Comparison of ENCODE assay signal across 1 cellular context in the genomic region with DNA sequence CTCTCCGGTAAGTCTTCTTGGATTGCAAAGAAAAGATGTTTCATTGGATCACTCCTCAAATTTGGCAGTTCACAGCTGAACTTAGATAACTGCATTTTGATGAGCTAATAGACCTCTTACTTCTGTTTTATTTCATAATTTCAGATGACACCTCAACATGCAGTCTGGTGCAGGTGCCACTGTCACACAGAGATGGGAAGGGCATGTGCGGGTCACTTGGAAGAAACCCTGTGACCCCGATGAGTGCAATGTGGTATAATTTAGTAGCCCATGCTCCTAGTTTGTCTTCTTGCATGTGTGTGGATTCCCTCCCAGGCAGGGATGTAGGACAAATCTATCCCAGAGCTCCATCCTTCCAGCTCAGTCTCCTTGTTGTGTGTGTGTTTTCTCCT.
TF ChIP-seq lines count a peak whose summit lies in the region.

No MANE protein-coding gene starts in this region.

TF ChIP-seq in GM12878, 131 proteins besides CTCF, POLR2A, EP300 and RAD21 (continued from another document and continues in another):
- TF ChIP-seq, protein P1, sequence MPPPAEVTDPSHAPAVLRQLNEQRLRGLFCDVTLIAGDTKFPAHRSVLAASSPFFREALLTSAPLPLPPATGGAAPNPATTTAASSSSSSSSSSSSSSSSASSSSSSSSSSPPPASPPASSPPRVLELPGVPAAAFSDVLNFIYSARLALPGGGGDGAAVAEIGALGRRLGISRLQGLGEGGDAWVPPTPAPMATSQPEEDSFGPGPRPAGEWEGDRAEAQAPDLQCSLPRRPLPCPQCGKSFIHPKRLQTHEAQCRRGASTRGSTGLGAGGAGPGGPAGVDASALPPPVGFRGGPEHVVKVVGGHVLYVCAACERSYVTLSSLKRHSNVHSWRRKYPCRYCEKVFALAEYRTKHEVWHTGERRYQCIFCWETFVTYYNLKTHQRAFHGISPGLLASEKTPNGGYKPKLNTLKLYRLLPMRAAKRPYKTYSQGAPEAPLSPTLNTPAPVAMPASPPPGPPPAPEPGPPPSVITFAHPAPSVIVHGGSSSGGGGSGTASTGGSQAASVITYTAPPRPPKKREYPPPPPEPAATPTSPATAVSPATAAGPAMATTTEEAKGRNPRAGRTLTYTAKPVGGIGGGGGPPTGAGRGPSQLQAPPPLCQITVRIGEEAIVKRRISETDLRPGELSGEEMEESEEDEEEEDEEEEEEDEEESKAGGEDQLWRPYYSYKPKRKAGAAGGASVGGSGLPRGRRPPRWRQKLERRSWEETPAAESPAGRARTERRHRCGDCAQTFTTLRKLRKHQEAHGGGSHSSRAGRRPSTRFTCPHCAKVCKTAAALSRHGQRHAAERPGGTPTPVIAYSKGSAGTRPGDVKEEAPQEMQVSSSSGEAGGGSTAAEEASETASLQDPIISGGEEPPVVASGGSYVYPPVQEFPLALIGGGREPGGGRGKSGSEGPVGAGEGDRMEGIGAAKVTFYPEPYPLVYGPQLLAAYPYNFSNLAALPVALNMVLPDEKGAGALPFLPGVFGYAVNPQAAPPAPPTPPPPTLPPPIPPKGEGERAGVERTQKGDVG (CRISPR knock-in tag; IDR thresholded peaks at IDR 0.05): no peak
- TF ChIP-seq NRF1 (conservative IDR thresholded peaks at IDR 0.05; ENCODE audit: low read depth, low read length) (no peak), RELB (IDR thresholded peaks at IDR 0.05; ENCODE audit: low read depth) (no peak), NKRF (conservative IDR thresholded peaks at IDR 0.05) (peak; percentile 64), ZZZ3 (IDR thresholded peaks at IDR 0.05; ENCODE audit: control insufficient read depth, insufficient read length, low read depth) (no peak), FOXK2 (IDR thresholded peaks at IDR 0.05) (no peak), ZNF687 (IDR thresholded peaks at IDR 0.05) (no peak), HDAC2 (IDR thresholded peaks at IDR 0.05) (no peak), ATF7 (IDR thresholded peaks at IDR 0.05; ENCODE audit: low read depth) (no peak; the same call in 1 of the 2 replicates), ATF3 (IDR thresholded peaks at IDR 0.05; ENCODE audit: borderline replicate concordance, extremely low read depth, low read depth, low read length) (no peak), ZSCAN29 (IDR thresholded peaks at IDR 0.05) (0 out of 2 replicates have a peak, but pooled peaks have one; percentile 45), SMC3 (IDR thresholded peaks at IDR 0.05; ENCODE audit: borderline replicate concordance, low read length) (0 out of 2 replicates have a peak, but pooled peaks have one; percentile 1), CHD4 (IDR thresholded peaks at IDR 0.05) (no peak), NFXL1 (IDR thresholded peaks at IDR 0.05; ENCODE audit: borderline replicate concordance) (no peak), NR2C2 (IDR thresholded peaks at IDR 0.05; ENCODE audit: borderline replicate concordance, control insufficient read depth, insufficient read length, low read depth) (no peak), KAT2A (conservative IDR thresholded peaks at IDR 0.05; ENCODE audit: control insufficient read depth, low read depth, low read length) (no peak), CHD1 (IDR thresholded peaks at IDR 0.05; ENCODE audit: low read depth, low read length) (no peak), WRNIP1 (IDR thresholded peaks at IDR 0.05; ENCODE audit: borderline replicate concordance, low read depth, low read length) (no peak)
- TF ChIP-seq, protein P2, sequence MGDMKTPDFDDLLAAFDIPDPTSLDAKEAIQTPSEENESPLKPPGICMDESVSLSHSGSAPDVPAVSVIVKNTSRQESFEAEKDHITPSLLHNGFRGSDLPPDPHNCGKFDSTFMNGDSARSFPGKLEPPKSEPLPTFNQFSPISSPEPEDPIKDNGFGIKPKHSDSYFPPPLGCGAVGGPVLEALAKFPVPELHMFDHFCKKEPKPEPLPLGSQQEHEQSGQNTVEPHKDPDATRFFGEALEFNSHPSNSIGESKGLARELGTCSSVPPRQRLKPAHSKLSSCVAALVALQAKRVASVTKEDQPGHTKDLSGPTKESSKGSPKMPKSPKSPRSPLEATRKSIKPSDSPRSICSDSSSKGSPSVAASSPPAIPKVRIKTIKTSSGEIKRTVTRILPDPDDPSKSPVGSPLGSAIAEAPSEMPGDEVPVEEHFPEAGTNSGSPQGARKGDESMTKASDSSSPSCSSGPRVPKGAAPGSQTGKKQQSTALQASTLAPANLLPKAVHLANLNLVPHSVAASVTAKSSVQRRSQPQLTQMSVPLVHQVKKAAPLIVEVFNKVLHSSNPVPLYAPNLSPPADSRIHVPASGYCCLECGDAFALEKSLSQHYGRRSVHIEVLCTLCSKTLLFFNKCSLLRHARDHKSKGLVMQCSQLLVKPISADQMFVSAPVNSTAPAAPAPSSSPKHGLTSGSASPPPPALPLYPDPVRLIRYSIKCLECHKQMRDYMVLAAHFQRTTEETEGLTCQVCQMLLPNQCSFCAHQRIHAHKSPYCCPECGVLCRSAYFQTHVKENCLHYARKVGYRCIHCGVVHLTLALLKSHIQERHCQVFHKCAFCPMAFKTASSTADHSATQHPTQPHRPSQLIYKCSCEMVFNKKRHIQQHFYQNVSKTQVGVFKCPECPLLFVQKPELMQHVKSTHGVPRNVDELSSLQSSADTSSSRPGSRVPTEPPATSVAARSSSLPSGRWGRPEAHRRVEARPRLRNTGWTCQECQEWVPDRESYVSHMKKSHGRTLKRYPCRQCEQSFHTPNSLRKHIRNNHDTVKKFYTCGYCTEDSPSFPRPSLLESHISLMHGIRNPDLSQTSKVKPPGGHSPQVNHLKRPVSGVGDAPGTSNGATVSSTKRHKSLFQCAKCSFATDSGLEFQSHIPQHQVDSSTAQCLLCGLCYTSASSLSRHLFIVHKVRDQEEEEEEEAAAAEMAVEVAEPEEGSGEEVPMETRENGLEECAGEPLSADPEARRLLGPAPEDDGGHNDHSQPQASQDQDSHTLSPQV (IDR thresholded peaks at IDR 0.05): no peak
- TF ChIP-seq, protein P3, sequence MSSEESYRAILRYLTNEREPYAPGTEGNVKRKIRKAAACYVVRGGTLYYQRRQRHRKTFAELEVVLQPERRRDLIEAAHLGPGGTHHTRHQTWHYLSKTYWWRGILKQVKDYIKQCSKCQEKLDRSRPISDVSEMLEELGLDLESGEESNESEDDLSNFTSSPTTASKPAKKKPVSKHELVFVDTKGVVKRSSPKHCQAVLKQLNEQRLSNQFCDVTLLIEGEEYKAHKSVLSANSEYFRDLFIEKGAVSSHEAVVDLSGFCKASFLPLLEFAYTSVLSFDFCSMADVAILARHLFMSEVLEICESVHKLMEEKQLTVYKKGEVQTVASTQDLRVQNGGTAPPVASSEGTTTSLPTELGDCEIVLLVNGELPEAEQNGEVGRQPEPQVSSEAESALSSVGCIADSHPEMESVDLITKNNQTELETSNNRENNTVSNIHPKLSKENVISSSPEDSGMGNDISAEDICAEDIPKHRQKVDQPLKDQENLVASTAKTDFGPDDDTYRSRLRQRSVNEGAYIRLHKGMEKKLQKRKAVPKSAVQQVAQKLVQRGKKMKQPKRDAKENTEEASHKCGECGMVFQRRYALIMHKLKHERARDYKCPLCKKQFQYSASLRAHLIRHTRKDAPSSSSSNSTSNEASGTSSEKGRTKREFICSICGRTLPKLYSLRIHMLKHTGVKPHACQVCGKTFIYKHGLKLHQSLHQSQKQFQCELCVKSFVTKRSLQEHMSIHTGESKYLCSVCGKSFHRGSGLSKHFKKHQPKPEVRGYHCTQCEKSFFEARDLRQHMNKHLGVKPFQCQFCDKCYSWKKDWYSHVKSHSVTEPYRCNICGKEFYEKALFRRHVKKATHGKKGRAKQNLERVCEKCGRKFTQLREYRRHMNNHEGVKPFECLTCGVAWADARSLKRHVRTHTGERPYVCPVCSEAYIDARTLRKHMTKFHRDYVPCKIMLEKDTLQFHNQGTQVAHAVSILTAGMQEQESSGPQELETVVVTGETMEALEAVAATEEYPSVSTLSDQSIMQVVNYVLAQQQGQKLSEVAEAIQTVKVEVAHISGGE (CRISPR knock-in tag; IDR thresholded peaks at IDR 0.05): no peak
- TF ChIP-seq, protein P4, sequence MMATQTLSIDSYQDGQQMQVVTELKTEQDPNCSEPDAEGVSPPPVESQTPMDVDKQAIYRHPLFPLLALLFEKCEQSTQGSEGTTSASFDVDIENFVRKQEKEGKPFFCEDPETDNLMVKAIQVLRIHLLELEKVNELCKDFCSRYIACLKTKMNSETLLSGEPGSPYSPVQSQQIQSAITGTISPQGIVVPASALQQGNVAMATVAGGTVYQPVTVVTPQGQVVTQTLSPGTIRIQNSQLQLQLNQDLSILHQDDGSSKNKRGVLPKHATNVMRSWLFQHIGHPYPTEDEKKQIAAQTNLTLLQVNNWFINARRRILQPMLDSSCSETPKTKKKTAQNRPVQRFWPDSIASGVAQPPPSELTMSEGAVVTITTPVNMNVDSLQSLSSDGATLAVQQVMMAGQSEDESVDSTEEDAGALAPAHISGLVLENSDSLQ (IDR thresholded peaks at IDR 0.05): no peak
- TF ChIP-seq, protein P5, sequence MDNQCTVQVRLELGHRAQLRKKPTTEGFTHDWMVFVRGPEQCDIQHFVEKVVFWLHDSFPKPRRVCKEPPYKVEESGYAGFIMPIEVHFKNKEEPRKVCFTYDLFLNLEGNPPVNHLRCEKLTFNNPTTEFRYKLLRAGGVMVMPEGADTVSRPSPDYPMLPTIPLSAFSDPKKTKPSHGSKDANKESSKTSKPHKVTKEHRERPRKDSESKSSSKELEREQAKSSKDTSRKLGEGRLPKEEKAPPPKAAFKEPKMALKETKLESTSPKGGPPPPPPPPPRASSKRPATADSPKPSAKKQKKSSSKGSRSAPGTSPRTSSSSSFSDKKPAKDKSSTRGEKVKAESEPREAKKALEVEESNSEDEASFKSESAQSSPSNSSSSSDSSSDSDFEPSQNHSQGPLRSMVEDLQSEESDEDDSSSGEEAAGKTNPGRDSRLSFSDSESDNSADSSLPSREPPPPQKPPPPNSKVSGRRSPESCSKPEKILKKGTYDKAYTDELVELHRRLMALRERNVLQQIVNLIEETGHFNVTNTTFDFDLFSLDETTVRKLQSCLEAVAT (IDR thresholded peaks at IDR 0.05): no peak
- TF ChIP-seq, protein P6, sequence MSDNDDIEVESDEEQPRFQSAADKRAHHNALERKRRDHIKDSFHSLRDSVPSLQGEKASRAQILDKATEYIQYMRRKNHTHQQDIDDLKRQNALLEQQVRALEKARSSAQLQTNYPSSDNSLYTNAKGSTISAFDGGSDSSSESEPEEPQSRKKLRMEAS (IDR thresholded peaks at IDR 0.05; ENCODE audit: low read depth, low read length): no peak
